9 cellular contexts compared by ENCODE assay signal in genomic region chr7:43591551-43592180, GRCh38. TPM values are rescaled to one million over a fixed set of nuclear protein-coding genes. Genes with fewer than 3 reads are reported as not detected.
DNase-seq lines count a peak whose midpoint lies in the region; ATAC-seq and TF ChIP-seq lines count a peak whose summit lies in the region.
"Had no signal": no experiment of that assay in that cellular context is flagged by ENCODE, and none has a peak within 500 bp of the region (broad histone marks: within the 10 kb centered on the region; RNA-seq: fewer than 3 reads in every experiment).

No MANE protein-coding gene starts in this region.

- H3K4me1 ChIP-seq in DND-41 (ENCODE audit: insufficient read depth, low read length) (peaks cover 73% of the 10 kb centered on the region), neural progenitor cell (no peaks in the 10 kb centered on the region)

- H3K4me2 ChIP-seq in DND-41 (ENCODE audit: insufficient read depth, low read length) (peak overlapping the region; percentile 33; the same call in 1 of the 2 replicates), neural progenitor cell (no peak overlapping the region)

- DNase-seq in DND-41 (no peak), T-helper 17 cell (no peak), left lobe of liver (ENCODE audit: low spot score) (no peak), neural progenitor cell (ENCODE audit: low spot score) (no peak)
- DNase-seq in stimulated activated CD4-positive, alpha-beta T cell treated with anti-CD3 and anti-CD28 coated beads, Interleukin-2, amount 100 ng/mL, for 48 hours: no peak
- DNase-seq in stimulated activated CD4-positive, alpha-beta T cell treated with anti-CD3 and anti-CD28 coated beads, Interleukin-1b, Interleukin-23, amount 100 ng/mL, for 48 hours: no peak
- DNase-seq: ovary had no signal

- H3K4me3 Mint-ChIP-seq in T-helper 17 cell: peak overlapping the region; percentile 74
- no peak overlapping the region for H3K4me3 Mint-ChIP-seq in neural progenitor cell

- H3K27ac Mint-ChIP-seq in T-helper 17 cell (peak overlapping the region; percentile 98), neural progenitor cell (no peak overlapping the region)

- peak overlapping the region; percentile 45; the same call in 1 of the 2 replicates for H3K27ac ChIP-seq in DND-41 (ENCODE audit: low read length)
- no peak overlapping the region for H3K27ac ChIP-seq in neural progenitor cell
- H3K27ac ChIP-seq: ovary had no signal

- H2AFZ ChIP-seq in DND-41 (ENCODE audit: low read depth, low read length) (no peak overlapping the region), neural progenitor cell (replicated peaks) (no peak overlapping the region)

- H3K4me1 Mint-ChIP-seq in T-helper 17 cell: peaks cover 59% of the 10 kb centered on the region
- H3K4me1 Mint-ChIP-seq in neural progenitor cell: no peaks in the 10 kb centered on the region

- H3K27me3 Mint-ChIP-seq in T-helper 17 cell (no peaks in the 10 kb centered on the region), neural progenitor cell (ENCODE audit: insufficient read depth, low read depth) (no peaks in the 10 kb centered on the region)

- H3K27me3 ChIP-seq in DND-41 (ENCODE audit: insufficient read depth, low read length, poor library complexity): no peaks in the 10 kb centered on the region
- H3K27me3 ChIP-seq in neural progenitor cell: no peaks in the 10 kb centered on the region
- H3K27me3 ChIP-seq: ovary had no signal

- no peak for TF ChIP-seq CTCF in DND-41 (IDR thresholded peaks at IDR 0.05; ENCODE audit: borderline replicate concordance, extremely low read depth, low read length, poor library complexity, severe bottlenecking)
- TF ChIP-seq CTCF in neural progenitor cell (IDR thresholded peaks at IDR 0.05): no peak

- H3K36me3 Mint-ChIP-seq in T-helper 17 cell (ENCODE audit: low read depth): peaks cover 5% of the 10 kb centered on the region
- H3K36me3 Mint-ChIP-seq in neural progenitor cell: no peaks in the 10 kb centered on the region

- H3K9ac ChIP-seq in DND-41 (ENCODE audit: low read depth, low read length) (no peak overlapping the region), neural progenitor cell (no peak overlapping the region)

- peaks cover 100% of the 10 kb centered on the region for H3K79me2 ChIP-seq in DND-41 (ENCODE audit: insufficient read depth, low read length)
- peaks cover 30% of the 10 kb centered on the region for H3K79me2 ChIP-seq in neural progenitor cell (ENCODE audit: low read depth)

- H4K20me1 ChIP-seq in DND-41 (ENCODE audit: insufficient read depth, low read length) (peaks cover 91% of the 10 kb centered on the region), neural progenitor cell (ENCODE audit: low read depth) (no peaks in the 10 kb centered on the region)

- H3K9me3 Mint-ChIP-seq in neural progenitor cell: no peaks in the 10 kb centered on the region

- H3K4me3 ChIP-seq in DND-41 (ENCODE audit: low read depth in 1 of 2, low read length in 2 of 2) (no peak overlapping the region), neural progenitor cell (no peak overlapping the region)
- H3K4me3 ChIP-seq: ovary had no signal

- H3K9me3 ChIP-seq in DND-41 (ENCODE audit: insufficient read depth, low read length, severe bottlenecking) (no peaks in the 10 kb centered on the region), T-helper 17 cell (ENCODE audit: control insufficient read depth, low read length, poor library complexity, severe bottlenecking) (no peaks in the 10 kb centered on the region), neural progenitor cell (ENCODE audit: low read depth) (no peaks in the 10 kb centered on the region)
- H3K9me3 ChIP-seq: ovary had no signal

- H3F3A ChIP-seq in neural progenitor cell (ENCODE audit: low read depth): no peaks in the 10 kb centered on the region

- no peak for ATAC-seq in DND-41 (ENCODE audit: insufficient read depth, low read depth)
- ATAC-seq in HG02610 (IDR thresholded peaks at IDR 0.05; ENCODE audit: unreplicated experiment): peak; percentile 25
- no peak for ATAC-seq in T-helper 17 cell
- peak; percentile 64 for ATAC-seq in left lobe of liver
- no peak for ATAC-seq in HG02938 (IDR thresholded peaks at IDR 0.05; ENCODE audit: unreplicated experiment)

- H3K36me3 ChIP-seq in DND-41 (ENCODE audit: insufficient read depth, low read length) (peaks cover 48% of the 10 kb centered on the region), neural progenitor cell (no peaks in the 10 kb centered on the region)
- H3K36me3 ChIP-seq: ovary had no signal

RNA-seq across cellular contexts. Expression of gene STK17A, which starts 8.8 kb away (rescaled TPM):
- total RNA-seq in T-helper 17 cell: 100 to 1,000 TPM; 107 to 124 TPM
- 2.9 TPM for total RNA-seq in left lobe of liver
- total RNA-seq in neural progenitor cell (ENCODE audit: low replicate concordance): 13.1 and 15.6 TPM in 2 replicates

Comparison
In these comparisons a context has a peak if more than half of its experiments do, and no peak if none do; other contexts are left out.
1. ATAC-seq: peak in HG02610 (single experiment) and left lobe of liver (single experiment); none in DND-41 (single experiment), T-helper 17 cell (single experiment) and HG02938 (single experiment).